In genomic region chr11:125569913-125570621, GRCh38 we compare ENCODE assay signal across 1 cellular context.
TF ChIP-seq lines count a peak whose summit lies in the region.

No MANE protein-coding gene starts in this region.

TF ChIP-seq in IMR-90, 13 proteins besides CTCF, POLR2A, EP300 and RAD21 (continued from another document):
- TF ChIP-seq, protein P1, sequence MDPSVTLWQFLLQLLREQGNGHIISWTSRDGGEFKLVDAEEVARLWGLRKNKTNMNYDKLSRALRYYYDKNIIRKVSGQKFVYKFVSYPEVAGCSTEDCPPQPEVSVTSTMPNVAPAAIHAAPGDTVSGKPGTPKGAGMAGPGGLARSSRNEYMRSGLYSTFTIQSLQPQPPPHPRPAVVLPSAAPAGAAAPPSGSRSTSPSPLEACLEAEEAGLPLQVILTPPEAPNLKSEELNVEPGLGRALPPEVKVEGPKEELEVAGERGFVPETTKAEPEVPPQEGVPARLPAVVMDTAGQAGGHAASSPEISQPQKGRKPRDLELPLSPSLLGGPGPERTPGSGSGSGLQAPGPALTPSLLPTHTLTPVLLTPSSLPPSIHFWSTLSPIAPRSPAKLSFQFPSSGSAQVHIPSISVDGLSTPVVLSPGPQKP (IDR thresholded peaks at IDR 0.05; ENCODE audit: borderline replicate concordance, low read depth, low read length) = no peak
- TF ChIP-seq FOS (IDR thresholded peaks at IDR 0.05; ENCODE audit: low read depth, low read length) (no peak), CHD1 (IDR thresholded peaks at IDR 0.05; ENCODE audit: low read depth, low read length) (no peak), USF2 (IDR thresholded peaks at IDR 0.05; ENCODE audit: low read depth, low read length) (no peak), RFX5 (IDR thresholded peaks at IDR 0.05; ENCODE audit: low read depth, low read length) (no peak), MAFK (IDR thresholded peaks at IDR 0.05; ENCODE audit: low read depth, low read length) (no peak), MAZ (IDR thresholded peaks at IDR 0.05; ENCODE audit: borderline replicate concordance, low read depth, low read length) (no peak), SMC3 (IDR thresholded peaks at IDR 0.05; ENCODE audit: low read depth, low read length) (no peak), MXI1 (IDR thresholded peaks at IDR 0.05; ENCODE audit: borderline replicate concordance, low read depth, low read length) (no peak)
